Comparison of ENCODE assay signal across 11 cellular contexts in the genomic region with DNA sequence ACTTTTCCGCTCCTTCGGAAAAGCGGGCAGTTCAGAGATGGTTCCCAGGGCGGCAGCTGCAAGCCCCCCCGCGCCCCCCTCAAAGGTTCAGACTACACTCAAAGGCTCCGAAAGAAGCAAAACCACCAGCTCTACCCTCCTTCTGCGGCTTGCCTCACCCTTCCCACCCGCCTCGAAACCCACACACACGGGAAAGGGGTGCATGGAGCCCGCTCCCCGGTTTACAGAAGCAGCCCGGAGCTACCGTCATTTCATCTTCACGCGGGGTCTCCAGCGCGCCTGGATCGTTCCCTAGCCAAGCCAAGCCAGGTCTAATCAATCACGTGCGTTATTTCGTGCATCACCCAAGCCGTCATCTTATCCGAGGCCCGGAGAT. TPM values are rescaled to one million over a fixed set of nuclear protein-coding genes. Genes with fewer than 3 reads are reported as not detected.
DNase-seq lines count a peak whose midpoint lies in the region; ATAC-seq and TF ChIP-seq lines count a peak whose summit lies in the region.
"Had no signal": no experiment of that assay in that cellular context is flagged by ENCODE, and none has a peak within 500 bp of the region (broad histone marks: within the 10 kb centered on the region; RNA-seq: fewer than 3 reads in every experiment).

No MANE protein-coding gene starts in this region.

- no peaks in the 10 kb centered on the region for H3K36me3 ChIP-seq in neuronal stem cell (replicated peaks in 1 of 2; ENCODE audit: control insufficient read depth in 2 of 2, insufficient read depth in 2 of 2, low read length in 2 of 2)
- H3K36me3 ChIP-seq: BE2C had no signal

- no peak overlapping the region for H2BK5ac ChIP-seq in neuronal stem cell (ENCODE audit: low read length)

- H3K27ac ChIP-seq in neuronal stem cell (replicated peaks; ENCODE audit: low read length): no peak overlapping the region

- no peak overlapping the region for H3K14ac ChIP-seq in neuronal stem cell (ENCODE audit: low read length)

- H2AK5ac ChIP-seq in neuronal stem cell (ENCODE audit: low read depth, low read length): no peak overlapping the region

- H3K27me3 ChIP-seq in neuronal stem cell (ENCODE audit: control insufficient read depth in 3 of 3, insufficient read depth in 3 of 3, low read depth in 1 of 3, low read length in 3 of 3): no peaks in the 10 kb centered on the region
- H3K27me3 ChIP-seq: BE2C had no signal

- H3K4me2 ChIP-seq in neuronal stem cell (ENCODE audit: insufficient read depth, low read length, poor library complexity, severe bottlenecking): peak overlapping the region; percentile 69

- DNase-seq in Ammon's horn (ENCODE audit: low spot score) (peak; percentile 13), NCI-H128 (lab: John Stamatoyannopoulos, UW; ENCODE audit: unreplicated experiment) (peak; percentile 1), foreskin fibroblast (peak in 1 of 2 donors; percentile 3), neuronal stem cell (ENCODE audit: low spot score) (peak; percentile 1), NCI-H187 (lab: John Stamatoyannopoulos, UW) (no peak), GOT3 (lab: John Stamatoyannopoulos, UW) (no peak)
- DNase-seq: BE2C; central memory CD4-positive, alpha-beta T cell; stimulated activated naive CD4-positive, alpha-beta T cell had no signal

- peaks cover 1% of the 10 kb centered on the region for H3K79me1 ChIP-seq in neuronal stem cell (ENCODE audit: low read depth, low read length)

- H4K8ac ChIP-seq in neuronal stem cell (ENCODE audit: low read depth, low read length): no peak overlapping the region

- peak overlapping the region; percentile 87 for H3K18ac ChIP-seq in neuronal stem cell (ENCODE audit: low read length)

- H3K9me3 ChIP-seq in neuronal stem cell (replicated peaks in 1 of 2; ENCODE audit: control insufficient read depth in 2 of 2, insufficient read depth in 1 of 2, low read depth in 1 of 2, low read length in 2 of 2): no peaks in the 10 kb centered on the region
- H3K9me3 ChIP-seq: BE2C had no signal

- peaks cover 0 to 4% of the 10 kb centered on the region in 2 donors for H3K4me1 ChIP-seq in neuronal stem cell (ENCODE audit: control insufficient read depth in 2 of 2, insufficient read depth in 1 of 2, low read depth in 1 of 2, low read length in 2 of 2)
- H3K4me1 ChIP-seq: BE2C had no signal

- TF ChIP-seq CTCF in foreskin fibroblast (IDR thresholded peaks at IDR 0.05; ENCODE audit: low read depth, low read length): no peak

- no peak overlapping the region for H2BK15ac ChIP-seq in neuronal stem cell (ENCODE audit: low read length)

- no peak overlapping the region for H3K4ac ChIP-seq in neuronal stem cell (ENCODE audit: low read length)

- peak overlapping the region; percentile 91 for H3K9ac ChIP-seq in neuronal stem cell (ENCODE audit: low read depth, low read length, poor library complexity)

- peak overlapping the region; percentile 55 for H3K23ac ChIP-seq in neuronal stem cell (ENCODE audit: low read depth, low read length, poor library complexity)

- H3K4me3 ChIP-seq in foreskin fibroblast (ENCODE audit: low read depth in 1 of 2, low read length in 2 of 2) (peak overlapping the region; percentile 41 to 58), neuronal stem cell (ENCODE audit: low read length in 2 of 2) (peak overlapping the region; percentile 74 to 93)

- H4K91ac ChIP-seq in neuronal stem cell (ENCODE audit: low read depth, low read length, poor library complexity): no peak overlapping the region

- H2BK120ac ChIP-seq in neuronal stem cell (ENCODE audit: low read depth, low read length): no peak overlapping the region

- H2BK12ac ChIP-seq in neuronal stem cell (ENCODE audit: low read length): no peak overlapping the region

- peak overlapping the region; percentile 92 for H2AFZ ChIP-seq in neuronal stem cell (ENCODE audit: low read length)

- no peak for ATAC-seq in HG02885 (IDR thresholded peaks at IDR 0.05; ENCODE audit: poor library complexity, unreplicated experiment)
- no peak for ATAC-seq in GM19463 (IDR thresholded peaks at IDR 0.05; ENCODE audit: unreplicated experiment)

- no CpG with 5 or more reads among the region's 26 CpGs for WGBS in neuronal stem cell (ENCODE audit: extremely low coverage in 2 of 2, insufficient read length in 2 of 2, insufficient replicate concordance in 1 of 2), 2 donors

RNA-seq across cellular contexts. Expression of a gene that starts 1.2 kb away (rescaled TPM):
- polyA plus RNA-seq in neuronal stem cell (2013, experiment 1 of 2): 13.6 TPM
- polyA plus RNA-seq in neuronal stem cell (2013, experiment 2 of 2): 14.0 TPM

Comparison
In these comparisons a context has a peak if more than half of its experiments do, and no peak if none do; other contexts are left out.
1. DNase-seq: peak in Ammon's horn (single experiment), NCI-H128 (single experiment) and neuronal stem cell (single experiment); none in NCI-H187 (0 of 2) and GOT3 (single experiment).